In genomic region chr1:156493749-156494148, GRCh38 we compare ENCODE assay signal across 13 cellular contexts. TPM values are rescaled to one million over a fixed set of nuclear protein-coding genes. Genes with fewer than 3 reads are reported as not detected.
DNase-seq lines count a peak whose midpoint lies in the region; ATAC-seq, FAIRE-seq and TF ChIP-seq lines count a peak whose summit lies in the region.
"Had no signal": no experiment of that assay in that cellular context is flagged by ENCODE, and none has a peak within 500 bp of the region (broad histone marks: within the 10 kb centered on the region; RNA-seq: fewer than 3 reads in every experiment).

No MANE protein-coding gene starts in this region.

- in situ Hi-C loops in GM12878 (cut with MboI): no loop called here

- no peaks in the 10 kb centered on the region for H3K36me3 Mint-ChIP-seq in natural killer cell
- H3K36me3 Mint-ChIP-seq: WTC11 had no signal

- H3K4me3 Mint-ChIP-seq in natural killer cell: peak overlapping the region; percentile 45
- H3K4me3 Mint-ChIP-seq: activated naive CD4-positive, alpha-beta T cell treated with anti-CD3 and anti-CD28 coated beads, Interleukin-2, amount 10 ng/mL, durations not matched to agents 7 days and 5 days; WTC11 had no signal

- ATAC-seq in heart left ventricle (no peak), GM12878 (no peak), natural killer cell (no peak)
- ATAC-seq: WTC11 had no signal

- H3K79me2 ChIP-seq in GM12878 (ENCODE audit: control insufficient read depth, insufficient read depth, low read length): peaks cover 100% of the 10 kb centered on the region

- H3K9ac ChIP-seq in GM12878 (ENCODE audit: control insufficient read depth, insufficient read depth, low read length): peak overlapping the region; percentile 79; the same call in 1 of the 2 replicates

- H3K4me1 Mint-ChIP-seq in natural killer cell: peaks cover 86 to 98% of the 10 kb centered on the region in 2 donors

- RAD21 ChIA-PET in GM12878 (lab: Charles Lee; ENCODE audit: unreplicated experiment): interaction anchor here (5.6 to 13.6 kb wide), 3 partner anchors 9 to 15 kb away, joined by 55 to 323 read pairs (median 80); partner anchors contain the start of gene MEF2D

- peak overlapping the region; percentile 82 for H3K4me2 ChIP-seq in GM12878 (ENCODE audit: control insufficient read depth, insufficient read depth)
- H3K4me2 ChIP-seq: PC-9 had no signal

- no peak overlapping the region for H2AFZ ChIP-seq in GM12878 (ENCODE audit: control insufficient read depth, low read depth, low read length)
- H2AFZ ChIP-seq: PC-9 had no signal

- H3K9me3 Mint-ChIP-seq in natural killer cell: no peaks in the 10 kb centered on the region
- H3K9me3 Mint-ChIP-seq: activated naive CD4-positive, alpha-beta T cell treated with anti-CD3 and anti-CD28 coated beads, Interleukin-2, amount 10 ng/mL, durations not matched to agents 7 days and 5 days; WTC11 had no signal

- no peaks in the 10 kb centered on the region for H3K9me3 ChIP-seq in heart left ventricle
- no peaks in the 10 kb centered on the region for H3K9me3 ChIP-seq in GM12878 (replicated peaks; ENCODE audit: control insufficient read depth, insufficient read depth, low read length)
- H3K9me3 ChIP-seq in uterus: no peaks in the 10 kb centered on the region

- CTCF ChIA-PET in GM12878 (lab: Yijun Ruan, JAX): interaction anchor here (1.0 to 8.0 kb wide), 4 partner anchors 7 to 114 kb away, joined by 3 to 175 read pairs (median 37); partner anchors contain the start of gene MEF2D

- no peak for FAIRE-seq in GM12878 (lab: Jason Lieb, UNC)
- FAIRE-seq: kidney had no signal

- H3K36me3 ChIP-seq in heart left ventricle (peaks cover 0 to 24% (median 4%) of the 10 kb centered on the region in 9 donors), GM12878 (ENCODE audit: control insufficient read depth in 2 of 2, insufficient read depth in 2 of 2, low read length in 1 of 2) (peaks cover 2 to 7% of the 10 kb centered on the region in 2 experiments; a peak in 2 of 4 replicates), uterus (no peaks in the 10 kb centered on the region)

- BruUV-seq in GM12878 (replicated peaks; lab: Mats Ljungman, UMichigan): no TSS peak

- H3K27ac ChIP-seq in heart left ventricle: peak overlapping the region in 11 of 12 donors; percentile 37 to 100 (median 97)
- H3K27ac ChIP-seq in GM12878 (ENCODE audit: control insufficient read depth, insufficient read depth): peak overlapping the region; percentile 96
- H3K27ac ChIP-seq in uterus: peak overlapping the region; percentile 77 to 100
- H3K27ac ChIP-seq: PC-9 had no signal

- H3K27me3 ChIP-seq in heart left ventricle (no peaks in the 10 kb centered on the region), GM12878 (replicated peaks in 1 of 2; ENCODE audit: control insufficient read depth in 2 of 2, insufficient read depth in 2 of 2, low read length in 1 of 2) (no peaks in the 10 kb centered on the region), uterus (no peaks in the 10 kb centered on the region)

- H3K27ac Mint-ChIP-seq in natural killer cell: peak overlapping the region; percentile 61 to 89
- H3K27ac Mint-ChIP-seq: activated naive CD4-positive, alpha-beta T cell treated with anti-CD3 and anti-CD28 coated beads, Interleukin-2, amount 10 ng/mL, durations not matched to agents 7 days and 5 days had no signal

- TF ChIP-seq POLR2A in heart left ventricle (IDR thresholded peaks at IDR 0.05) (no peak), GM12878 (IDR thresholded peaks at IDR 0.05; ENCODE audit: low read depth, low read length) (no peak), uterus (IDR thresholded peaks at IDR 0.05) (no peak)

- no peaks in the 10 kb centered on the region for H3K27me3 Mint-ChIP-seq in natural killer cell (ENCODE audit: low read depth in 2 of 2)
- H3K27me3 Mint-ChIP-seq: activated naive CD4-positive, alpha-beta T cell treated with anti-CD3 and anti-CD28 coated beads, Interleukin-2, amount 10 ng/mL, durations not matched to agents 7 days and 5 days had no signal

- POLR2A ChIA-PET in GM12878 (lab: Charles Lee): interaction anchor here (0.9 to 23.9 kb wide), 3 partner anchors 10 to 31 kb away, joined by 3 to 630 read pairs (median 4); partner anchors contain the start of gene MEF2D

- peaks cover 64 to 100% (median 100%) of the 10 kb centered on the region in 12 donors for H3K4me1 ChIP-seq in heart left ventricle
- peaks cover 83% of the 10 kb centered on the region for H3K4me1 ChIP-seq in GM12878 (ENCODE audit: control insufficient read depth, insufficient read depth, low read length)
- H3K4me1 ChIP-seq in uterus: peaks cover 25 to 61% of the 10 kb centered on the region in 2 donors

- intact Hi-C loops in heart left ventricle (cut with DNase I): no loop called here
- intact Hi-C loops in cardiac septum (cut with DNase I): no loop called here
- intact Hi-C loops in GM12878 (cut with micrococcal nuclease; ENCODE audit: unreplicated experiment): no loop called here
- intact Hi-C loops in natural killer cell (cut with micrococcal nuclease): no loop called here
- intact Hi-C loops in uterus (cut with DNase I; ENCODE audit: low total_unique reads): no loop called here

- TF ChIP-seq CTCF in heart left ventricle (IDR thresholded peaks at IDR 0.05) (no peak), GM12878 (IDR thresholded peaks at IDR 0.05 in 2 of 3, conservative IDR thresholded peaks at IDR 0.05 in 1 of 3; ENCODE audit: control insufficient read depth in 2 of 3, extremely low read depth in 1 of 3, insufficient read depth in 1 of 3, low read depth in 3 of 3, low read length in 3 of 3) (no peak), natural killer cell (IDR thresholded peaks at IDR 0.05) (no peak), uterus (IDR thresholded peaks at IDR 0.05) (no peak)

- no peaks in the 10 kb centered on the region for H4K20me1 ChIP-seq in GM12878 (ENCODE audit: control insufficient read depth, insufficient read depth)

- peak in 1 of 5 donors; percentile 34 for DNase-seq in heart left ventricle
- no peak for DNase-seq in cardiac septum (ENCODE audit: low spot score)
- no peak for DNase-seq in GM12878 (ENCODE audit: low read depth, low spot score)
- no peak for DNase-seq in natural killer cell
- DNase-seq in uterus: no peak
- no peak for DNase-seq in T-helper 2 cell
- no peak for DNase-seq in middle frontal gyrus (ENCODE audit: extremely low spot score, low spot score)
- no peak for DNase-seq in MV-4-11 (lab: John Stamatoyannopoulos, UW)
- DNase-seq: activated naive CD4-positive, alpha-beta T cell treated with anti-CD3 and anti-CD28 coated beads, Interleukin-2, amount 10 ng/mL, durations not matched to agents 7 days and 5 days; PC-9; stimulated activated naive CD4-positive, alpha-beta T cell treated with Interleukin-2 at 50 U/mL for 16 hours had no signal

- TF ChIP-seq RAD21 in GM12878 (IDR thresholded peaks at IDR 0.05; ENCODE audit: insufficient read depth, low read depth, low read length): no peak

- no peak for TF ChIP-seq EP300 in GM12878 (IDR thresholded peaks at IDR 0.05; ENCODE audit: borderline replicate concordance in 1 of 2, control insufficient read depth in 1 of 2, low read depth in 2 of 2, low read length in 2 of 2)

- SMC1A ChIA-PET in GM12878 (lab: Charles Lee; ENCODE audit: uncharacterized antibody, unreplicated experiment): interaction anchor here (0.9 to 21.2 kb wide), 3 partner anchors 9 to 103 kb away, joined by 4 to 460 read pairs (median 56); partner anchors contain the start of gene MEF2D

- H3K4me3 ChIP-seq in heart left ventricle (peak overlapping the region in 5 of 12 donors; percentile 9 to 40 (median 26)), GM12878 (peak overlapping the region; percentile 48), uterus (no peak overlapping the region)
- H3K4me3 ChIP-seq: PC-9 had no signal

TF ChIP-seq in GM12878, 131 proteins besides CTCF, POLR2A, EP300 and RAD21:
- TF ChIP-seq ATF3 (IDR thresholded peaks at IDR 0.05; ENCODE audit: borderline replicate concordance, extremely low read depth, low read depth, low read length) (no peak), MEF2A (IDR thresholded peaks at IDR 0.05; ENCODE audit: insufficient read depth, low read depth, low read length) (no peak), NFXL1 (IDR thresholded peaks at IDR 0.05; ENCODE audit: borderline replicate concordance) (no peak), ESRRA (IDR thresholded peaks at IDR 0.05; ENCODE audit: low read length) (no peak), FOS (IDR thresholded peaks at IDR 0.05; ENCODE audit: borderline replicate concordance, extremely low read depth, insufficient read length) (no peak), LARP7 (IDR thresholded peaks at IDR 0.05) (no peak), CBX3 (IDR thresholded peaks at IDR 0.05; ENCODE audit: borderline replicate concordance, low read depth) (no peak), STAT1 (conservative IDR thresholded peaks at IDR 0.05) (no peak), ATF7 (IDR thresholded peaks at IDR 0.05; ENCODE audit: low read depth) (no peak)

RNA-seq across cellular contexts. Expression of gene MEF2D, which starts 6.8 kb away (rescaled TPM):
- total RNA-seq in heart left ventricle (100 to 1,000 TPM in 3 of 9 donors, 10 to 100 TPM in 6; 75.0 to 203 (median 93.2) TPM), cardiac septum (93.1 TPM), GM12878 (2014; rRNA removed) (13.8 and 17.1 TPM in 2 replicates), GM12878 (2014; rRNA removed; fragmentation: Illumina TruSeq; extraction: Trizol) (8.1 and 9.1 TPM in 2 replicates), GM12878 (2021) (47.3 and 53.0 TPM in 2 replicates), natural killer cell (100 to 1,000 TPM; 232 to 298 (median 284) TPM), uterus (100 to 1,000 TPM in 1 of 4 donors, 10 to 100 TPM in 2, 1 to 10 TPM in 1; 8.4 to 101 (median 35.1) TPM)
- polyA plus RNA-seq in heart left ventricle (10 to 100 TPM; 40.5 to 68.8 TPM), GM12878 (2011; rRNA removed) (4.7 and 12.0 TPM in 2 replicates), GM12878 (2014; fragmentation: Illumina TruSeq; extraction: Trizol) (11.2 and 16.5 TPM in 2 replicates), GM12878 (2014; fragmentation: Nextera tagmentation; extraction: Ambion mirVana) (1 to 10 TPM in 1 of 2 experiments, under 1 TPM in 1; 0.61 to 1.3 TPM), GM12878 (2014; rRNA removed) (23.7 and 26.4 TPM in 2 replicates), GM12878 (2016; fragmentation: Nextera tagmentation; extraction: Ambion mirVana) (10 to 100 TPM; 38.2 to 44.2 TPM)
- total RNA-seq in GM12878 (2013; cell fraction: nucleolus; rRNA removed): 44.6 and 59.9 TPM in 2 replicates
- polyA plus RNA-seq in GM12878 (2011; ENCODE audit: low read depth): 10.6 TPM
- 16.5 and 18.1 TPM in 2 replicates for polyA plus RNA-seq in GM12878 (2011; cell fraction: cytosol; rRNA removed)
- 34.0 and 52.7 TPM in 2 replicates for polyA plus RNA-seq in GM12878 (2011; cell fraction: nucleus; rRNA removed)
- 27.0 and 28.1 TPM in 2 replicates for polyA plus RNA-seq in GM12878 (2012)
- polyA minus RNA-seq in GM12878 (2011; rRNA and poly(A)+ RNA removed): 13.3 and 13.9 TPM in 2 replicates
- polyA minus RNA-seq in GM12878 (2011; cell fraction: cytosol; rRNA and poly(A)+ RNA removed): 14.3 and 15.9 TPM in 2 replicates
- polyA minus RNA-seq in GM12878 (2011; cell fraction: nucleus; rRNA and poly(A)+ RNA removed): 11.0 and 24.5 TPM in 2 replicates
